In the genomic region with DNA sequence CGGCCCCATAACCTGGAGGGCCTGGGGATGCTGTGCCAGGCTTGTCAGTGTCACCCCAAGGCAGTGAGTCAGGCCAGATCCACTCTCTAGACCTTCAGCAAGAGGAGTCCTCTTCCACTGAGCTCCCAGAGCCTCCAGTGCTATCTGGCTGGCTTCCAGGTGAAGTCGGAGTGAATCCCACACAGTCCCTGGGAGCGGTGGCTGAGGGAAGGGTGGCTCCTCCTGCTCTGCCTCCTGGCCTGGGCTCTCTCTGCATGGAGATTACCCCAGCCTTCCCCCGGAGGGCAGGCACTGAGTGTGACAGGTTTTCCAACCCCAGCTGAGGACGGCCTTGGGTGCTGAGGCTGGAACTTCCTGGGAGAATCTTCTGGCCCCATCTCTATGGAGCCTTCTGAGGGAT, we compare ENCODE assay signal across 1 cellular context.
TF ChIP-seq lines count a peak whose summit lies in the region.

No MANE protein-coding gene starts in this region.

TF ChIP-seq in GM23338, 12 proteins besides CTCF, POLR2A, EP300 and RAD21 (continued from another document):
- TF ChIP-seq, protein P1, sequence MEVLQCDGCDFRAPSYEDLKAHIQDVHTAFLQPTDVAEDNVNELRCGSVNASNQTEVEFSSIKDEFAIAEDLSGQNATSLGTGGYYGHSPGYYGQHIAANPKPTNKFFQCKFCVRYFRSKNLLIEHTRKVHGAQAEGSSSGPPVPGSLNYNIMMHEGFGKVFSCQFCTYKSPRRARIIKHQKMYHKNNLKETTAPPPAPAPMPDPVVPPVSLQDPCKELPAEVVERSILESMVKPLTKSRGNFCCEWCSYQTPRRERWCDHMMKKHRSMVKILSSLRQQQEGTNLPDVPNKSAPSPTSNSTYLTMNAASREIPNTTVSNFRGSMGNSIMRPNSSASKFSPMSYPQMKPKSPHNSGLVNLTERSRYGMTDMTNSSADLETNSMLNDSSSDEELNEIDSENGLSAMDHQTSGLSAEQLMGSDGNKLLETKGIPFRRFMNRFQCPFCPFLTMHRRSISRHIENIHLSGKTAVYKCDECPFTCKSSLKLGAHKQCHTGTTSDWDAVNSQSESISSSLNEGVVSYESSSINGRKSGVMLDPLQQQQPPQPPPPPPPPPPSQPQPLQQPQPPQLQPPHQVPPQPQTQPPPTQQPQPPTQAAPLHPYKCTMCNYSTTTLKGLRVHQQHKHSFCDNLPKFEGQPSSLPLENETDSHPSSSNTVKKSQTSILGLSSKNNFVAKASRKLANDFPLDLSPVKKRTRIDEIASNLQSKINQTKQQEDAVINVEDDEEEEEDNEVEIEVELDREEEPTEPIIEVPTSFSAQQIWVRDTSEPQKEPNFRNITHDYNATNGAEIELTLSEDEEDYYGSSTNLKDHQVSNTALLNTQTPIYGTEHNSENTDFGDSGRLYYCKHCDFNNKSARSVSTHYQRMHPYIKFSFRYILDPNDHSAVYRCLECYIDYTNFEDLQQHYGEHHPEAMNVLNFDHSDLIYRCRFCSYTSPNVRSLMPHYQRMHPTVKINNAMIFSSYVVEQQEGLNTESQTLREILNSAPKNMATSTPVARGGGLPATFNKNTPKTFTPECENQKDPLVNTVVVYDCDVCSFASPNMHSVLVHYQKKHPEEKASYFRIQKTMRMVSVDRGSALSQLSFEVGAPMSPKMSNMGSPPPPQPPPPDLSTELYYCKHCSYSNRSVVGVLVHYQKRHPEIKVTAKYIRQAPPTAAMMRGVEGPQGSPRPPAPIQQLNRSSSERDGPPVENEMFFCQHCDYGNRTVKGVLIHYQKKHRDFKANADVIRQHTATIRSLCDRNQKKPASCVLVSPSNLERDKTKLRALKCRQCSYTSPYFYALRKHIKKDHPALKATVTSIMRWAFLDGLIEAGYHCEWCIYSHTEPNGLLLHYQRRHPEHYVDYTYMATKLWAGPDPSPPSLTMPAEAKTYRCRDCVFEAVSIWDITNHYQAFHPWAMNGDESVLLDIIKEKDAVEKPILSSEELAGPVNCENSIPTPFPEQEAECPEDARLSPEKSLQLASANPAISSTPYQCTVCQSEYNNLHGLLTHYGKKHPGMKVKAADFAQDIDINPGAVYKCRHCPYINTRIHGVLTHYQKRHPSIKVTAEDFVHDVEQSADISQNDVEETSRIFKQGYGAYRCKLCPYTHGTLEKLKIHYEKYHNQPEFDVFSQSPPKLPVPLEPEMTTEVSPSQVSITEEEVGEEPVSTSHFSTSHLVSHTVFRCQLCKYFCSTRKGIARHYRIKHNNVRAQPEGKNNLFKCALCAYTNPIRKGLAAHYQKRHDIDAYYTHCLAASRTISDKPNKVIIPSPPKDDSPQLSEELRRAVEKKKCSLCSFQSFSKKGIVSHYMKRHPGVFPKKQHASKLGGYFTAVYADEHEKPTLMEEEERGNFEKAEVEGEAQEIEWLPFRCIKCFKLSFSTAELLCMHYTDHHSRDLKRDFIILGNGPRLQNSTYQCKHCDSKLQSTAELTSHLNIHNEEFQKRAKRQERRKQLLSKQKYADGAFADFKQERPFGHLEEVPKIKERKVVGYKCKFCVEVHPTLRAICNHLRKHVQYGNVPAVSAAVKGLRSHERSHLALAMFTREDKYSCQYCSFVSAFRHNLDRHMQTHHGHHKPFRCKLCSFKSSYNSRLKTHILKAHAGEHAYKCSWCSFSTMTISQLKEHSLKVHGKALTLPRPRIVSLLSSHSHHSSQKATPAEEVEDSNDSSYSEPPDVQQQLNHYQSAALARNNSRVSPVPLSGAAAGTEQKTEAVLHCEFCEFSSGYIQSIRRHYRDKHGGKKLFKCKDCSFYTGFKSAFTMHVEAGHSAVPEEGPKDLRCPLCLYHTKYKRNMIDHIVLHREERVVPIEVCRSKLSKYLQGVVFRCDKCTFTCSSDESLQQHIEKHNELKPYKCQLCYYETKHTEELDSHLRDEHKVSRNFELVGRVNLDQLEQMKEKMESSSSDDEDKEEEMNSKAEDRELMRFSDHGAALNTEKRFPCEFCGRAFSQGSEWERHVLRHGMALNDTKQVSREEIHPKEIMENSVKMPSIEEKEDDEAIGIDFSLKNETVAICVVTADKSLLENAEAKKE (CRISPR knock-in tag; IDR thresholded peaks at IDR 0.05) = no peak
- TF ChIP-seq EZH2 (IDR thresholded peaks at IDR 0.05; ENCODE audit: low read depth, unreplicated experiment) (no peak), NANOG (IDR thresholded peaks at IDR 0.05; ENCODE audit: borderline replicate concordance) (no peak), ZNF331 (CRISPR knock-in tag; IDR thresholded peaks at IDR 0.05; ENCODE audit: low read depth) (no peak)
TF ChIP-seq in GM23338: peak in this region for 0.
